In genomic region chr6:53062369-53062639, GRCh38 we compare ENCODE assay signal across 8 cellular contexts. TPM values are rescaled to one million over a fixed set of nuclear protein-coding genes. Genes with fewer than 3 reads are reported as not detected.
A peak's percentile ranks its signal among the peaks of the same experiment; 100 is the strongest.
DNase-seq lines count a peak whose midpoint lies in the region; ATAC-seq and TF ChIP-seq lines count a peak whose summit lies in the region.

No MANE protein-coding gene starts in this region.

- POLR2A ChIA-PET in Panc1 (lab: Charles Lee), result no interaction called here

- H3K27me3 ChIP-seq in GM23248 (replicated peaks; ENCODE audit: insufficient read depth) (no peaks in the 10 kb centered on the region), Panc1 (ENCODE audit: control insufficient read depth, insufficient read depth, low read length) (no peaks in the 10 kb centered on the region), fibroblast of lung (ENCODE audit: control insufficient read depth, insufficient read depth, low read length) (no peaks in the 10 kb centered on the region), sigmoid colon (no peaks in the 10 kb centered on the region)

- CTCF ChIA-PET in Panc1 (lab: Charles Lee), result no interaction called here

- H3F3A ChIP-seq in GM23248 (ENCODE audit: insufficient read depth), result no peaks in the 10 kb centered on the region; the same call in 1 of the 2 replicates

- no peak for DNase-seq in GM23248
- no peak for DNase-seq in Panc1 (ENCODE audit: low read depth, low spot score)
- no peak for DNase-seq in fibroblast of lung (ENCODE audit: low read depth in 2 of 2)
- DNase-seq in sigmoid colon, result no peak
- DNase-seq in HuH-7.5 (ENCODE audit: low spot score), result no peak
- DNase-seq in putamen (ENCODE audit: low spot score), result no peak
- DNase-seq in H4 (ENCODE audit: low spot score), result no peak

- TF ChIP-seq POLR2A in sigmoid colon (IDR thresholded peaks at IDR 0.05), result no peak

- H4K20me1 ChIP-seq in GM23248 (ENCODE audit: insufficient read depth) (no peaks in the 10 kb centered on the region), fibroblast of lung (ENCODE audit: control insufficient read depth, extremely low read depth, insufficient read depth, low read length) (no peaks in the 10 kb centered on the region)

- ATAC-seq in Panc1 (no peak), HG02571 (IDR thresholded peaks at IDR 0.05; ENCODE audit: unreplicated experiment) (no peak)

- H3K9ac ChIP-seq in GM23248 (peak overlapping the region; percentile 90), fibroblast of lung (ENCODE audit: insufficient read depth, low read length) (no peak overlapping the region)

- in situ Hi-C loops in GM23248 (cut with MboI), result no loop called here
- in situ Hi-C loops in Panc1 (cut with HindIII; ENCODE audit: low pct_unique_long_range_greater_than_20kb, low sequenced_read_pairs), result no loop called here

- WGBS in GM23248 (ENCODE audit: low coverage in 1 of 2, low lambda C conversion rate in 2 of 2, missing lambda C conversion rate in 2 of 2), 2 experiments, result 41 to 47% methylated on average over 4 of the region's 4 CpGs
- 11 to 44% methylated on average over 4 of the region's 4 CpGs for WGBS in sigmoid colon, 2 donors

- no peaks in the 10 kb centered on the region for H3K9me3 ChIP-seq in GM23248 (ENCODE audit: low read depth)
- no peaks in the 10 kb centered on the region for H3K9me3 ChIP-seq in Panc1 (ENCODE audit: control insufficient read depth, insufficient read depth, low read depth, low read length)
- H3K9me3 ChIP-seq in fibroblast of lung (ENCODE audit: control insufficient read depth, insufficient read depth, low read depth, low read length), result no peaks in the 10 kb centered on the region
- no peaks in the 10 kb centered on the region for H3K9me3 ChIP-seq in sigmoid colon

- H3K36me3 ChIP-seq in GM23248 (ENCODE audit: low read depth) (no peaks in the 10 kb centered on the region), Panc1 (ENCODE audit: control insufficient read depth, insufficient read depth, low read length) (no peaks in the 10 kb centered on the region; the same call in 1 of the 2 replicates), fibroblast of lung (ENCODE audit: control insufficient read depth, insufficient read depth, low read length) (no peaks in the 10 kb centered on the region), sigmoid colon (no peaks in the 10 kb centered on the region)

- BruUV-seq in Panc1 (replicated peaks; lab: Mats Ljungman, UMichigan), result no TSS peak

- H3K4me3 ChIP-seq in GM23248, result peak overlapping the region; percentile 85
- H3K4me3 ChIP-seq in Panc1 (ENCODE audit: low read depth in 2 of 2, low read length in 2 of 2), result peak overlapping the region in 1 of 2 experiments; percentile 89; a peak in 3 of 4 replicates
- peak overlapping the region in 2 of 4 experiments; percentile 88 to 89 for H3K4me3 ChIP-seq in fibroblast of lung (replicated peaks in 1 of 4; ENCODE audit: control extremely low read depth in 1 of 4, insufficient read depth in 1 of 4, low read depth in 3 of 4, low read length in 4 of 4)
- peak overlapping the region in 3 of 4 donors; percentile 70 to 92 (median 86) for H3K4me3 ChIP-seq in sigmoid colon

- TF ChIP-seq CTCF in Panc1 (IDR thresholded peaks at IDR 0.05) (no peak), fibroblast of lung (conservative IDR thresholded peaks at IDR 0.05 in 1 of 2, IDR thresholded peaks at IDR 0.05 in 1 of 2; ENCODE audit: low read depth in 1 of 2, low read length in 2 of 2) (no peak), sigmoid colon (IDR thresholded peaks at IDR 0.05) (no peak)

- H3K4me1 ChIP-seq in GM23248 (ENCODE audit: insufficient read depth) (peaks cover 28% of the 10 kb centered on the region), Panc1 (ENCODE audit: control insufficient read depth, insufficient read depth, low read length) (peaks cover 20% of the 10 kb centered on the region), fibroblast of lung (ENCODE audit: control insufficient read depth, extremely low read depth, insufficient read depth, low read length) (no peaks in the 10 kb centered on the region), sigmoid colon (peaks cover 0 to 59% (median 46%) of the 10 kb centered on the region in 4 donors)

- H3K4me2 ChIP-seq in GM23248 (ENCODE audit: unreplicated experiment) (peak overlapping the region; percentile 91), fibroblast of lung (ENCODE audit: extremely low read depth, insufficient read depth, low read length) (peak overlapping the region; percentile 99)

- no peaks in the 10 kb centered on the region for H3K9me2 ChIP-seq in GM23248 (ENCODE audit: insufficient read depth)

- H3K79me2 ChIP-seq in GM23248 (ENCODE audit: insufficient read depth), result peaks cover 55% of the 10 kb centered on the region
- peaks cover 40% of the 10 kb centered on the region for H3K79me2 ChIP-seq in fibroblast of lung (ENCODE audit: control insufficient read depth, insufficient read depth, low read length)

- TF ChIP-seq EP300 in sigmoid colon (IDR thresholded peaks at IDR 0.05), result no peak

- intact Hi-C loops in Panc1 (cut with micrococcal nuclease; ENCODE audit: unreplicated experiment), result no loop called here
- intact Hi-C loops in sigmoid colon (cut with DNase I), result no loop called here

- H3K27ac ChIP-seq in GM23248, result peak overlapping the region; percentile 72; the same call in 1 of the 2 replicates
- H3K27ac ChIP-seq in Panc1 (ENCODE audit: low read length), result peak overlapping the region; percentile 86
- no peak overlapping the region for H3K27ac ChIP-seq in fibroblast of lung (ENCODE audit: insufficient read depth, low read length)
- peak overlapping the region; percentile 93 to 96 (median 94) for H3K27ac ChIP-seq in sigmoid colon

- H2AFZ ChIP-seq in GM23248 (peak overlapping the region; percentile 95), fibroblast of lung (ENCODE audit: low read length) (peak overlapping the region; percentile 97)

RNA-seq across cellular contexts. Expression of gene CILK1, which starts 0.7 kb away (rescaled TPM):
- total RNA-seq in GM23248 (2014; rRNA removed; shearing (Covaris generic)), result 11.1 and 15.6 TPM in 2 replicates
- polyA plus RNA-seq in GM23248 (2016; fragmentation: Nextera tagmentation; extraction: Ambion mirVana) (6.0 and 6.5 TPM in 2 replicates), fibroblast of lung (15.4 and 16.4 TPM in 2 replicates), sigmoid colon (1 to 10 TPM; 6.6 to 9.7 (median 7.3) TPM)
- total RNA-seq in Panc1 (2021; ENCODE audit: unreplicated experiment) (4.2 TPM), fibroblast of lung (6.7 and 10.1 TPM in 2 replicates), sigmoid colon (10 to 100 TPM; 22.4 to 28.8 (median 23.9) TPM)
- 2.8 TPM for polyA plus RNA-seq in Panc1 (2012; ENCODE audit: insufficient read length)
- polyA plus RNA-seq in fibroblast of lung (2012), result 8.6 TPM in 2 replicates
- polyA minus RNA-seq in fibroblast of lung (ENCODE audit: low replicate concordance), result 3.2 and 9.0 TPM in 2 replicates
- 7.8 and 9.7 TPM in 2 replicates for total RNA-seq in H4 (2014; rRNA removed; shearing (Covaris generic))

RNA-seq across cellular contexts. Expression of gene FBXO9, which starts 2.9 kb away (rescaled TPM):
- total RNA-seq in GM23248 (2014; rRNA removed; shearing (Covaris generic)), result 48.4 and 59.6 TPM in 2 replicates
- polyA plus RNA-seq in GM23248 (2016; fragmentation: Nextera tagmentation; extraction: Ambion mirVana) (56.5 and 59.9 TPM in 2 replicates), fibroblast of lung (49.9 and 65.2 TPM in 2 replicates), sigmoid colon (10 to 100 TPM; 22.4 to 33.8 (median 29.4) TPM)
- total RNA-seq in Panc1 (2021; ENCODE audit: unreplicated experiment) (60.0 TPM), fibroblast of lung (35.7 and 44.8 TPM in 2 replicates), sigmoid colon (10 to 100 TPM; 41.9 to 63.1 (median 53.0) TPM)
- polyA plus RNA-seq in Panc1 (2012; ENCODE audit: insufficient read length), result 75.0 TPM
- 42.4 and 45.2 TPM in 2 replicates for polyA plus RNA-seq in fibroblast of lung (2012)
- polyA minus RNA-seq in fibroblast of lung (ENCODE audit: low replicate concordance), result 24.3 and 52.5 TPM in 2 replicates
- total RNA-seq in H4 (2014; rRNA removed; shearing (Covaris generic)), result 43.6 and 45.5 TPM in 2 replicates
